8 cellular contexts compared by ENCODE assay signal in genomic region chr12:15590180-15590826, GRCh38.
DNase-seq lines count a peak whose midpoint lies in the region; ATAC-seq and TF ChIP-seq lines count a peak whose summit lies in the region.

No MANE protein-coding gene starts in this region.

- intact Hi-C loops in OCI-LY7 (cut with micrococcal nuclease; ENCODE audit: unreplicated experiment): loop anchor here (1.0 kb wide), 1 partner anchor 266 kb away; no protein-coding TSS in a partner anchor
- intact Hi-C loops in tibial artery (cut with DNase I; ENCODE audit: low total_unique reads): loop anchor here (2.0 to 10.0 kb wide), 2 partner anchors 194 to 266 kb away; partner anchors contain the start of gene EPS8

- H3K36me3 ChIP-seq in DND-41 (ENCODE audit: insufficient read depth, low read length) (no peaks in the 10 kb centered on the region), OCI-LY7 (ENCODE audit: insufficient read depth, low read length) (no peaks in the 10 kb centered on the region), tibial artery (no peaks in the 10 kb centered on the region)

- no peaks in the 10 kb centered on the region for H3K36me3 Mint-ChIP-seq in natural killer cell treated with Interleukin-12 subunit alpha and Interleukin-12 subunit beta and Interleukin-15 and Interleukin-18, amount 100 ng/mL, for 72 hours

- peak overlapping the region in 1 of 2 experiments; percentile 44; a peak in 2 of 4 replicates for H3K4me3 ChIP-seq in DND-41 (ENCODE audit: low read depth in 1 of 2, low read length in 2 of 2)
- H3K4me3 ChIP-seq in OCI-LY7 (ENCODE audit: low read depth, low read length, poor library complexity, severe bottlenecking): no peak overlapping the region
- peak overlapping the region; percentile 38 to 45 for H3K4me3 ChIP-seq in tibial artery

- H3K4me1 ChIP-seq in DND-41 (ENCODE audit: insufficient read depth, low read length) (peaks cover 7% of the 10 kb centered on the region), OCI-LY7 (ENCODE audit: insufficient read depth, low read length, poor library complexity, severe bottlenecking) (no peaks in the 10 kb centered on the region), tibial artery (peaks cover 0 to 8% (median 0%) of the 10 kb centered on the region in 4 donors)

- peak overlapping the region; percentile 87 for H2AFZ ChIP-seq in DND-41 (ENCODE audit: low read depth, low read length)
- peak overlapping the region; percentile 100 for H2AFZ ChIP-seq in OCI-LY7 (ENCODE audit: low read length)

- H3K9me3 ChIP-seq in DND-41 (ENCODE audit: insufficient read depth, low read length, severe bottlenecking) (no peaks in the 10 kb centered on the region), OCI-LY7 (ENCODE audit: low read length) (no peaks in the 10 kb centered on the region), tibial artery (no peaks in the 10 kb centered on the region)

- H3K27ac Mint-ChIP-seq in natural killer cell treated with Interleukin-12 subunit alpha and Interleukin-12 subunit beta and Interleukin-15 and Interleukin-18, amount 100 ng/mL, for 72 hours: peak overlapping the region in 1 of 2 donors; percentile 61

- CTCF ChIA-PET in OCI-LY7 (lab: Charles Lee; ENCODE audit: unreplicated experiment): interaction anchor here (0.8 to 1.0 kb wide), 2 partner anchors 62 to 313 kb away, joined by 3 read pairs; no protein-coding TSS in a partner anchor

- H3K27me3 Mint-ChIP-seq in natural killer cell treated with Interleukin-12 subunit alpha and Interleukin-12 subunit beta and Interleukin-15 and Interleukin-18, amount 100 ng/mL, for 72 hours: peaks cover 13 to 35% of the 10 kb centered on the region in 2 donors

- no peaks in the 10 kb centered on the region for H4K20me1 ChIP-seq in DND-41 (ENCODE audit: insufficient read depth, low read length)
- no peaks in the 10 kb centered on the region for H4K20me1 ChIP-seq in OCI-LY7 (ENCODE audit: insufficient read depth, low read length)

- peak; percentile 91 for TF ChIP-seq CTCF in DND-41 (IDR thresholded peaks at IDR 0.05; ENCODE audit: borderline replicate concordance, extremely low read depth, low read length, poor library complexity, severe bottlenecking)
- peak; percentile 92 for TF ChIP-seq CTCF in OCI-LY7 (conservative IDR thresholded peaks at IDR 0.05; ENCODE audit: low read length)
- TF ChIP-seq CTCF in tibial artery (IDR thresholded peaks at IDR 0.05): peak; percentile 84 to 93

- 0 out of 2 replicates have a peak overlapping the region, but pooled peaks have one; percentile 8 for H3K9ac ChIP-seq in DND-41 (ENCODE audit: low read depth, low read length)

- H3K9me3 Mint-ChIP-seq in natural killer cell treated with Interleukin-12 subunit alpha and Interleukin-12 subunit beta and Interleukin-15 and Interleukin-18, amount 100 ng/mL, for 72 hours: no peaks in the 10 kb centered on the region

- peaks cover 6 to 9% of the 10 kb centered on the region in 2 donors for H3K4me1 Mint-ChIP-seq in natural killer cell treated with Interleukin-12 subunit alpha and Interleukin-12 subunit beta and Interleukin-15 and Interleukin-18, amount 100 ng/mL, for 72 hours (ENCODE audit: low read depth in 2 of 2)

- no TSS peak for BruUV-seq in OCI-LY7 (replicated peaks; lab: Mats Ljungman, UMichigan)

- H3K9me2 ChIP-seq in OCI-LY7 (ENCODE audit: insufficient read depth, low read length): no peaks in the 10 kb centered on the region

- DNase-seq in DND-41 (peak; percentile 60), HuH-7 (ENCODE audit: low spot score) (peak; percentile 33), OCI-LY7 (ENCODE audit: low spot score) (peak; percentile 73), fibroblast of peridontal ligament (ENCODE audit: extremely low read depth) (peak; percentile 83), tibial artery (peak in 1 of 2 donors; percentile 31)
- DNase-seq in activated T-cell treated with anti-CD3 and anti-CD28 coated beads, Interleukin-2, amount 50 U/mL, for 48 hours: peak; percentile 49 to 53
- peak; percentile 70 for DNase-seq in natural killer cell treated with Interleukin-12 subunit alpha and Interleukin-12 subunit beta and Interleukin-15 and Interleukin-18, amount 100 ng/mL, for 72 hours (ENCODE audit: low spot score)

- ATAC-seq in DND-41 (ENCODE audit: insufficient read depth, low read depth): peak; percentile 97
- peak; percentile 95 for ATAC-seq in GM21717 (IDR thresholded peaks at IDR 0.05; ENCODE audit: unreplicated experiment)
- peak; percentile 76 to 86 for ATAC-seq in natural killer cell treated with Interleukin-12 subunit alpha and Interleukin-12 subunit beta and Interleukin-15 and Interleukin-18, amount 100 ng/mL, for 72 hours

- H3K4me3 Mint-ChIP-seq in natural killer cell treated with Interleukin-12 subunit alpha and Interleukin-12 subunit beta and Interleukin-15 and Interleukin-18, amount 100 ng/mL, for 72 hours: peak overlapping the region; percentile 75

- H3K27me3 ChIP-seq in DND-41 (ENCODE audit: insufficient read depth, low read length, poor library complexity) (no peaks in the 10 kb centered on the region), tibial artery (no peaks in the 10 kb centered on the region)

- H3K79me2 ChIP-seq in DND-41 (ENCODE audit: insufficient read depth, low read length) (no peaks in the 10 kb centered on the region), OCI-LY7 (ENCODE audit: insufficient read depth, low read depth, low read length) (no peaks in the 10 kb centered on the region)

- H3K4me2 ChIP-seq in DND-41 (ENCODE audit: insufficient read depth, low read length): peak overlapping the region; percentile 61
- H3K4me2 ChIP-seq in OCI-LY7 (ENCODE audit: low read length): peak overlapping the region; percentile 39

- H3K27ac ChIP-seq in DND-41 (ENCODE audit: low read length) (peak overlapping the region; percentile 15), OCI-LY7 (ENCODE audit: low read depth, low read length, poor library complexity, severe bottlenecking) (no peak overlapping the region), tibial artery (peak overlapping the region; percentile 51 to 57)

- POLR2A ChIA-PET in OCI-LY7 (lab: Charles Lee): interaction anchor here (0.5 kb wide), 1 partner anchor 506 kb away, joined by 3 read pairs; no protein-coding TSS in a partner anchor
